3 cellular contexts compared by ENCODE assay signal in genomic region chr18:32637216-32637615, GRCh38.
"Had no signal": no experiment of that assay in that cellular context is flagged by ENCODE, and none has a peak within 500 bp of the region (broad histone marks: within the 10 kb centered on the region; RNA-seq: fewer than 3 reads in every experiment).

No MANE protein-coding gene starts in this region.

- DNase-seq: GDM1, GF-D8 had no signal

- H3K4me3 ChIP-seq: GM12878 had no signal

- ATAC-seq: GM12878 had no signal
